27 cellular contexts compared by ENCODE assay signal in genomic region chr21:16061194-16061593, GRCh38.
"Had no signal": no experiment of that assay in that cellular context is flagged by ENCODE, and none has a peak within 500 bp of the region (broad histone marks: within the 10 kb centered on the region; RNA-seq: fewer than 3 reads in every experiment).

No MANE protein-coding gene starts in this region.

- H3K27me3 ChIP-seq: heart right ventricle, hepatocyte, neural progenitor cell, ovary, right atrium auricular region, right lobe of liver, stomach, tibial artery, upper lobe of right lung had no signal

- H3K4me1 ChIP-seq: heart right ventricle, neural progenitor cell, right atrium auricular region, right lobe of liver, stomach, tibial artery, upper lobe of right lung had no signal

- H3K36me3 ChIP-seq: heart right ventricle, neural progenitor cell, ovary, right atrium auricular region, right lobe of liver, stomach, thoracic aorta, tibial artery, upper lobe of right lung had no signal

- H3K27ac ChIP-seq: heart right ventricle, hepatocyte, neural progenitor cell, ovary, right atrium auricular region, right lobe of liver, stomach, thoracic aorta, tibial artery, upper lobe of right lung had no signal

- H3K9me3 ChIP-seq: ovary, right atrium auricular region, right lobe of liver, stomach, thoracic aorta, tibial artery, upper lobe of right lung had no signal

- H3K9ac ChIP-seq: neural progenitor cell had no signal

- DNase-seq: islet precursor cell; kidney glomerular epithelial cell; left cardiac atrium; mesendoderm; naive B cell; natural killer cell; nephron progenitor cell; ovary; right lobe of liver; stimulated activated CD4-positive, alpha-beta T cell treated with anti-CD3 and anti-CD28 coated beads, Interleukin-12 subunit alpha, Interleukin-12 subunit beta, amount 100 ng/mL, for 4 hours; stimulated activated CD4-positive, alpha-beta T cell treated with anti-CD3 and anti-CD28 coated beads, Interleukin-15, amount 100 ng/mL, for 24 hours; stimulated activated CD4-positive, alpha-beta T cell treated with anti-CD3 and anti-CD28 coated beads, Interleukin-4, amount 100 ng/mL, for 24 hours; stimulated activated naive B cell treated with anti-CD40 and anti-IgM and Interleukin-4, amounts not matched to agents 10 μg/mL and 1 μg/mL and 100 μg/mL, for 72 hours; stimulated activated naive CD8-positive, alpha-beta T cell treated with anti-CD3 and anti-CD28 coated beads, Interleukin-15, Interleukin-2, amounts not matched to agents 100 U/mL and 50 U/mL, for 24 hours; stomach; tibial artery; trophoblast cell; upper lobe of right lung had no signal

- ATAC-seq: heart right ventricle; left cardiac atrium; left lobe of liver; natural killer cell; stimulated activated naive B cell treated with anti-CD40 and anti-IgM and Interleukin-4, amounts not matched to agents 10 μg/mL and 1 μg/mL and 100 μg/mL, for 72 hours; stimulated activated naive CD8-positive, alpha-beta T cell treated with anti-CD3 and anti-CD28 coated beads, Interleukin-15, Interleukin-2, amounts not matched to agents 100 U/mL and 50 U/mL, for 24 hours had no signal

- FAIRE-seq: urothelium cell line had no signal

- H3K4me3 ChIP-seq: heart right ventricle, hepatocyte, lung, neural progenitor cell, ovary, right atrium auricular region, right lobe of liver, smooth muscle cell, stomach, thoracic aorta, tibial artery, upper lobe of right lung had no signal
